Comparison of ENCODE assay signal across 8 cellular contexts in genomic region chr7:151061241-151062110, GRCh38. TPM values are rescaled to one million over a fixed set of nuclear protein-coding genes. Genes with fewer than 3 reads are reported as not detected.
DNase-seq lines count a peak whose midpoint lies in the region; ATAC-seq, FAIRE-seq and TF ChIP-seq lines count a peak whose summit lies in the region.

No MANE protein-coding gene starts in this region.

- no peak for TF ChIP-seq POLR2A in endothelial cell of umbilical vein (IDR thresholded peaks at IDR 0.05; ENCODE audit: low read depth, low read length)

- DNase-seq in ELF-1 (ENCODE audit: low read depth, low spot score) = peak; percentile 47
- peak; percentile 57 for DNase-seq in RKO (ENCODE audit: low spot score)
- no peak for DNase-seq in endothelial cell of umbilical vein (ENCODE audit: low read depth, low spot score)
- DNase-seq in retinal pigment epithelial cell (ENCODE audit: low read depth) = no peak
- DNase-seq in NCI-H146 treated with DMSO at 0.1 percent for 48 hours (lab: John Stamatoyannopoulos, UW; ENCODE audit: unreplicated experiment) = no peak
- no peak for DNase-seq in retina

- H3K4me2 ChIP-seq in endothelial cell of umbilical vein (ENCODE audit: insufficient read depth, low read length) = peak overlapping the region; percentile 20

- ATAC-seq in GM19023 (IDR thresholded peaks at IDR 0.05; ENCODE audit: unreplicated experiment) (no peak), HG03196 (IDR thresholded peaks at IDR 0.05; ENCODE audit: unreplicated experiment) (no peak)

- no peaks in the 10 kb centered on the region for H4K20me1 ChIP-seq in endothelial cell of umbilical vein (replicated peaks; ENCODE audit: control insufficient read depth, extremely low read depth, insufficient read depth, low read length)

- intact Hi-C loops in endothelial cell of umbilical vein (cut with micrococcal nuclease) = loop anchor here (1.0 kb wide), 1 partner anchor 50 kb away; no protein-coding TSS in a partner anchor

- H3K9me1 ChIP-seq in endothelial cell of umbilical vein (replicated peaks; ENCODE audit: control insufficient read depth, extremely low read depth, insufficient read depth, low read length) = no peaks in the 10 kb centered on the region

- peaks cover 34% of the 10 kb centered on the region for H3K79me2 ChIP-seq in endothelial cell of umbilical vein (ENCODE audit: control insufficient read depth, insufficient read depth, low read length)

- H3K36me3 ChIP-seq in endothelial cell of umbilical vein (ENCODE audit: control insufficient read depth in 2 of 2, extremely low read depth in 1 of 2, insufficient read depth in 2 of 2, low read length in 2 of 2) = peaks cover 3 to 25% of the 10 kb centered on the region in 2 experiments

- no peak overlapping the region for H3K9ac ChIP-seq in endothelial cell of umbilical vein (replicated peaks; ENCODE audit: extremely low read depth, insufficient read depth, low read length)

- TF ChIP-seq CTCF in endothelial cell of umbilical vein (IDR thresholded peaks at IDR 0.05; ENCODE audit: extremely low read depth in 1 of 2, insufficient read depth in 1 of 2, low read depth in 1 of 2, low read length in 2 of 2) (no peak), retinal pigment epithelial cell (conservative IDR thresholded peaks at IDR 0.05; ENCODE audit: low read depth, low read length) (no peak)

- H3K9me3 ChIP-seq in endothelial cell of umbilical vein (replicated peaks; ENCODE audit: control insufficient read depth, insufficient read depth, low read length) = no peaks in the 10 kb centered on the region

- CTCF ChIA-PET in endothelial cell of umbilical vein (lab: Charles Lee) = interaction anchor here (0.9 to 1.6 kb wide), 6 partner anchors 10 to 51 kb away, joined by 3 to 8 read pairs (median 4); partner anchors contain the start of gene FASTK

- POLR2A ChIA-PET in endothelial cell of umbilical vein (lab: Charles Lee) = interaction anchor here (0.7 kb wide), 1 partner anchor 10 kb away, joined by 7 read pairs; no protein-coding TSS in a partner anchor

- no peak overlapping the region for H3K27ac ChIP-seq in endothelial cell of umbilical vein (ENCODE audit: insufficient read depth, low read depth, low read length)

- dilution Hi-C loops in endothelial cell of umbilical vein (cut with MboI; ENCODE audit: extremely low pct_ligation_motif_present, low sequenced_read_pairs) = no loop called here

- no TSS peak for BruUV-seq in endothelial cell of umbilical vein (replicated peaks; lab: Mats Ljungman, UMichigan)

- FAIRE-seq in endothelial cell of umbilical vein (lab: Jason Lieb, UNC) = no peak

- H3K4me1 ChIP-seq in endothelial cell of umbilical vein (ENCODE audit: control insufficient read depth, extremely low read depth, insufficient read depth, low read length) = peaks cover 29% of the 10 kb centered on the region

- H2AFZ ChIP-seq in endothelial cell of umbilical vein (ENCODE audit: low read depth, low read length) = no peak overlapping the region

- H3K27me3 ChIP-seq in endothelial cell of umbilical vein (ENCODE audit: control insufficient read depth in 2 of 2, insufficient read depth in 2 of 2, low read length in 2 of 2) = no peaks in the 10 kb centered on the region

- H3K4me3 ChIP-seq in endothelial cell of umbilical vein (replicated peaks in 1 of 3; ENCODE audit: insufficient read depth in 1 of 3, low read depth in 1 of 3, low read length in 3 of 3) = peak overlapping the region in 1 of 3 experiments; percentile 66
- H3K4me3 ChIP-seq in retinal pigment epithelial cell (ENCODE audit: low read length) = peak overlapping the region; percentile 83

TF ChIP-seq in endothelial cell of umbilical vein, 7 proteins besides CTCF, POLR2A, EP300 and RAD21:
- TF ChIP-seq JUN (IDR thresholded peaks at IDR 0.05; ENCODE audit: borderline replicate concordance, insufficient read depth, insufficient read length, low read depth) (no peak), FOS (IDR thresholded peaks at IDR 0.05; ENCODE audit: borderline replicate concordance, insufficient read depth, low read length) (no peak), EZH2 (IDR thresholded peaks at IDR 0.05; ENCODE audit: borderline replicate concordance, low read depth, low read length, severe bottlenecking) (no peak)

RNA-seq across cellular contexts. Expression of gene SLC4A2, which starts 2.1 kb away (rescaled TPM):
- 172 and 187 TPM in 2 replicates for total RNA-seq in endothelial cell of umbilical vein
- polyA plus RNA-seq in endothelial cell of umbilical vein = 108 and 120 TPM in 2 replicates
- polyA plus RNA-seq in endothelial cell of umbilical vein (2011; cell fraction: cytosol; rRNA removed) = 61.7 and 85.5 TPM in 2 replicates
- polyA plus RNA-seq in endothelial cell of umbilical vein (2011; cell fraction: nucleus; rRNA removed) = 212 and 275 TPM in 2 replicates
- 88.3 and 96.7 TPM in 2 replicates for polyA plus RNA-seq in endothelial cell of umbilical vein (2012)
- 80.3 and 101 TPM in 2 replicates for polyA minus RNA-seq in endothelial cell of umbilical vein
- polyA minus RNA-seq in endothelial cell of umbilical vein (2011; cell fraction: cytosol; rRNA and poly(A)+ RNA removed) = 86.0 TPM
- polyA minus RNA-seq in endothelial cell of umbilical vein (2011; cell fraction: nucleus; rRNA and poly(A)+ RNA removed) = 66.8 and 91.7 TPM in 2 replicates

RNA-seq across cellular contexts. Expression of gene CDK5, which starts 3.8 kb away (rescaled TPM):
- total RNA-seq in endothelial cell of umbilical vein = 16.5 and 17.7 TPM in 2 replicates
- polyA plus RNA-seq in endothelial cell of umbilical vein = 38.2 and 38.3 TPM in 2 replicates
- polyA plus RNA-seq in endothelial cell of umbilical vein (2011; cell fraction: cytosol; rRNA removed) = 29.4 and 30.9 TPM in 2 replicates
- polyA plus RNA-seq in endothelial cell of umbilical vein (2011; cell fraction: nucleus; rRNA removed) = 14.6 and 17.3 TPM in 2 replicates
- polyA plus RNA-seq in endothelial cell of umbilical vein (2012) = 18.6 and 21.8 TPM in 2 replicates
- 20.5 and 26.6 TPM in 2 replicates for polyA minus RNA-seq in endothelial cell of umbilical vein
- 22.8 TPM for polyA minus RNA-seq in endothelial cell of umbilical vein (2011; cell fraction: cytosol; rRNA and poly(A)+ RNA removed)
- polyA minus RNA-seq in endothelial cell of umbilical vein (2011; cell fraction: nucleus; rRNA and poly(A)+ RNA removed) = 4.3 and 5.0 TPM in 2 replicates

RNA-seq across cellular contexts. Expression of gene ASIC3, which starts 13.1 kb away (rescaled TPM):
- 0.69 and 1.4 TPM in 2 replicates for total RNA-seq in endothelial cell of umbilical vein
- 0.70 and 1.1 TPM in 2 replicates for polyA plus RNA-seq in endothelial cell of umbilical vein
- 0.14 and 0.16 TPM in 2 replicates for polyA plus RNA-seq in endothelial cell of umbilical vein (2011; cell fraction: cytosol; rRNA removed)
- 3.4 and 5.3 TPM in 2 replicates for polyA plus RNA-seq in endothelial cell of umbilical vein (2011; cell fraction: nucleus; rRNA removed)
- 1.0 and 1.6 TPM in 2 replicates for polyA plus RNA-seq in endothelial cell of umbilical vein (2012)
- polyA minus RNA-seq in endothelial cell of umbilical vein = 0.34 and 0.38 TPM in 2 replicates
- polyA minus RNA-seq in endothelial cell of umbilical vein (2011; cell fraction: cytosol; rRNA and poly(A)+ RNA removed) = 1.7 TPM
- polyA minus RNA-seq in endothelial cell of umbilical vein (2011; cell fraction: nucleus; rRNA and poly(A)+ RNA removed) = 1.1 and 1.5 TPM in 2 replicates

RNA-seq across cellular contexts. Expression of gene FASTK, which starts 19.1 kb away (rescaled TPM):
- total RNA-seq in endothelial cell of umbilical vein = 71.6 and 73.3 TPM in 2 replicates
- polyA plus RNA-seq in endothelial cell of umbilical vein = 113 and 137 TPM in 2 replicates
- 55.7 and 77.7 TPM in 2 replicates for polyA plus RNA-seq in endothelial cell of umbilical vein (2011; cell fraction: cytosol; rRNA removed)
- polyA plus RNA-seq in endothelial cell of umbilical vein (2011; cell fraction: nucleus; rRNA removed) = 288 and 335 TPM in 2 replicates
- polyA plus RNA-seq in endothelial cell of umbilical vein (2012) = 31.6 and 43.3 TPM in 2 replicates
- polyA minus RNA-seq in endothelial cell of umbilical vein = 35.7 and 52.0 TPM in 2 replicates
- polyA minus RNA-seq in endothelial cell of umbilical vein (2011; cell fraction: cytosol; rRNA and poly(A)+ RNA removed) = 35.4 TPM
- polyA minus RNA-seq in endothelial cell of umbilical vein (2011; cell fraction: nucleus; rRNA and poly(A)+ RNA removed) = 58.6 and 76.5 TPM in 2 replicates

RNA-seq across cellular contexts. Expression of gene TMUB1, which starts 21.8 kb away (rescaled TPM):
- 36.7 and 41.3 TPM in 2 replicates for total RNA-seq in endothelial cell of umbilical vein
- 45.3 and 66.0 TPM in 2 replicates for polyA plus RNA-seq in endothelial cell of umbilical vein
- polyA plus RNA-seq in endothelial cell of umbilical vein (2011; cell fraction: cytosol; rRNA removed) = 22.1 and 32.3 TPM in 2 replicates
- polyA plus RNA-seq in endothelial cell of umbilical vein (2011; cell fraction: nucleus; rRNA removed) = 20.0 and 21.2 TPM in 2 replicates
- 19.6 and 25.4 TPM in 2 replicates for polyA plus RNA-seq in endothelial cell of umbilical vein (2012)
- polyA minus RNA-seq in endothelial cell of umbilical vein = 6.5 and 13.0 TPM in 2 replicates
- polyA minus RNA-seq in endothelial cell of umbilical vein (2011; cell fraction: cytosol; rRNA and poly(A)+ RNA removed) = 17.2 TPM
- 5.0 and 9.3 TPM in 2 replicates for polyA minus RNA-seq in endothelial cell of umbilical vein (2011; cell fraction: nucleus; rRNA and poly(A)+ RNA removed)

Comparison
In these comparisons a context has a peak if more than half of its experiments do, and no peak if none do; other contexts are left out.
1. DNase-seq: peak in ELF-1 (single experiment) and RKO (single experiment); none in endothelial cell of umbilical vein (single experiment), retinal pigment epithelial cell (single experiment), NCI-H146 treated with DMSO at 0.1 percent for 48 hours (single experiment) and retina (single experiment).